ENCODE assay signal across 21 cellular contexts in the genomic region with DNA sequence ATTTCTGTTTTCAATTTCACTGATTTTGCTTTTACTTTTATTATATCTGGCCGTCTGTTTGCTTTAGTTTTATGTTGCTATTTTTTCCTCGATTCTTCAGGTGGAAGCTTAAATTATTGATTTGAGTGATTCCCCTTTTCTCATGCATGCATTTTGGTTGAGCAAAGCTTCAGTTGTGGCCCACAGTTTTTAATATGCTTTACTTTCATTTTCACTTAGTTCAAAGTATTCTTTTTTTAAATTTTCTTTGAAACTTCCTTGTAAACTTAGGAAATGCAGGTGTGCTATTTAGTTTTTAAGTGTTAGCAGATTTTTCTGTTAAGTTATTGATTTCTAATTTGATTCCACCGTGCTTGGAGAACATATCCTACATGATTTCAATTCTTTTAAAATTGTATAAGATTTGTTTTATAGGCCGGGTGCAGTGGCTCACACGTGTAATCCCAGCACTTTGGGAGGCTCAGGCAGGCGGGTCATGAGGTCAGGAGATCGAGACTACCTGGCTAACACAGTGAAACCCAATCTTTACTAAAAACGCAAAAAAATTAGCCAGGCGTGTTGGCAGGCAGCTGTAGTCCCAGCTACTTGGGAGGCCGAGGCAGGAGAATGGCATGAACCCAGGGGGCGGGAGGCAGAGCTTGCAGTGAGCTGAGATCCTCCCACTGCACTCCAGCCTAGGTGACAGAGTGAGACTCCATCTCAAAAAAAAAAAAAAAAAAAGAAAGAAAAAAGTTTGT.
"Had no signal": no experiment of that assay in that cellular context is flagged by ENCODE, and none has a peak within 500 bp of the region (broad histone marks: within the 10 kb centered on the region; RNA-seq: fewer than 3 reads in every experiment).

No MANE protein-coding gene starts in this region.

- H3K36me3 ChIP-seq: ascending aorta, left lung, neutrophil, pancreas, suprapubic skin, vagina had no signal

- H3K4me3 ChIP-seq: ascending aorta, coronary artery, left lung, pancreas, smooth muscle cell, suprapubic skin, vagina had no signal

- H3K4me1 ChIP-seq: ascending aorta, left lung, pancreas, suprapubic skin, vagina had no signal

- H3K27me3 ChIP-seq: ascending aorta, left lung, neutrophil, pancreas, suprapubic skin, vagina had no signal

- DNase-seq: activated CD4-positive, alpha-beta T cell treated with anti-CD3 and anti-CD28 coated beads, Interleukin-2, amount 50 U/mL, for 1 hour; activated CD8-positive, alpha-beta memory T cell treated with anti-CD3 and anti-CD28 coated beads, Interleukin-2, amount 50 U/mL, for 4 hours; activated gamma-delta T cell; activated T-cell treated with anti-CD3 and anti-CD28 coated beads, Interleukin-2, amount 50 U/mL, for 48 hours; erythroblast; foreskin melanocyte; left lung; pancreas; stimulated activated CD4-positive, alpha-beta T cell treated with anti-CD3 and anti-CD28 coated beads, Interleukin-4, amount 100 ng/mL, for 1 hour; stimulated activated naive CD8-positive, alpha-beta T cell treated with anti-CD3 and anti-CD28 coated beads, Interleukin-15, amount 100 ng/mL, for 72 hours; trophoblast cell had no signal

- FAIRE-seq: keratinocyte, pancreas had no signal

- H3K9me3 ChIP-seq: ascending aorta, neutrophil, pancreas, suprapubic skin, vagina had no signal

- H3K27ac ChIP-seq: ascending aorta, coronary artery, left lung, neutrophil, pancreas, suprapubic skin, vagina had no signal

- H3K4me2 ChIP-seq: smooth muscle cell had no signal

- ATAC-seq: activated CD4-positive, CD25-positive, alpha-beta regulatory T cell treated with anti-CD3 and anti-CD28 coated beads, Interleukin-2, amount 50 U/mL, for 24 hours; left lung; natural killer cell treated with Interleukin-12 subunit alpha and Interleukin-12 subunit beta and Interleukin-15 and Interleukin-18, amount 100 ng/mL, for 72 hours; pancreas; sciatic nerve; stimulated activated naive CD8-positive, alpha-beta T cell treated with anti-CD3 and anti-CD28 coated beads, Interleukin-15, amount 100 ng/mL, for 72 hours had no signal
